In genomic region chr12:7677432-7677888, GRCh38 we compare ENCODE assay signal across 10 cellular contexts. TPM values are rescaled to one million over a fixed set of nuclear protein-coding genes. Genes with fewer than 3 reads are reported as not detected.
DNase-seq lines count a peak whose midpoint lies in the region; TF ChIP-seq lines count a peak whose summit lies in the region.
"Not testable (repeated sequence)": the region's sequence is repeated elsewhere in the genome, so short reads cannot be mapped to it uniquely, and the experiment has no call there.
"Had no signal": no experiment of that assay in that cellular context is flagged by ENCODE, and none has a peak within 500 bp of the region (broad histone marks: within the 10 kb centered on the region; RNA-seq: fewer than 3 reads in every experiment).

No MANE protein-coding gene starts in this region.

- H3K4me2 ChIP-seq in Loucy (ENCODE audit: low read depth, low read length, poor library complexity, severe bottlenecking) = peak overlapping the region; percentile 14

- H3K4me1 ChIP-seq in Loucy (ENCODE audit: insufficient read depth, low read length, poor library complexity, severe bottlenecking) = peaks cover 33% of the 10 kb centered on the region

- H3K9me3 ChIP-seq in Loucy (ENCODE audit: insufficient read depth, low read depth, low read length) = not testable (repeated sequence)

- not testable (repeated sequence) for H3K9me3 Mint-ChIP-seq in activated T-cell treated with anti-CD3 and anti-CD28 coated beads, Interleukin-2, amount 50 U/mL, for 24 hours; endothelial cell (ENCODE audit: unreplicated experiment)

- H3K27me3 Mint-ChIP-seq in activated T-cell treated with anti-CD3 and anti-CD28 coated beads, Interleukin-2, amount 50 U/mL, for 24 hours = peaks cover 22% of the 10 kb centered on the region
- not testable (repeated sequence) for H3K27me3 Mint-ChIP-seq in endothelial cell (ENCODE audit: unreplicated experiment)

- not testable (repeated sequence) for H3K27me3 ChIP-seq in Loucy (ENCODE audit: insufficient read depth, low read length, poor library complexity, severe bottlenecking)

- not testable (repeated sequence) for H3K9ac ChIP-seq in Loucy (ENCODE audit: low read depth, low read length, poor library complexity, severe bottlenecking)

- not testable (repeated sequence) for H3K36me3 Mint-ChIP-seq in activated T-cell treated with anti-CD3 and anti-CD28 coated beads, Interleukin-2, amount 50 U/mL, for 24 hours (ENCODE audit: low read depth); endothelial cell (ENCODE audit: low read depth, unreplicated experiment)

- H3K4me3 Mint-ChIP-seq in activated T-cell treated with anti-CD3 and anti-CD28 coated beads, Interleukin-2, amount 50 U/mL, for 24 hours = peak overlapping the region; percentile 47
- not testable (repeated sequence) for H3K4me3 Mint-ChIP-seq in endothelial cell (ENCODE audit: unreplicated experiment)

- H4K20me1 ChIP-seq in Loucy (ENCODE audit: insufficient read depth, low read length, poor library complexity, severe bottlenecking) = not testable (repeated sequence)

- H3K4me3 ChIP-seq in Loucy (ENCODE audit: low read length, poor library complexity, severe bottlenecking) = peak overlapping the region; percentile 8
- H3K4me3 ChIP-seq in skeletal muscle cell (ENCODE audit: low read depth, low read length) = not testable (repeated sequence)

- peak overlapping the region; percentile 18 for H3K27ac Mint-ChIP-seq in activated T-cell treated with anti-CD3 and anti-CD28 coated beads, Interleukin-2, amount 50 U/mL, for 24 hours
- peak overlapping the region; percentile 67 for H3K27ac Mint-ChIP-seq in endothelial cell (ENCODE audit: unreplicated experiment)

- H2AFZ ChIP-seq in Loucy (ENCODE audit: low read length) = peak overlapping the region; percentile 9; the same call in 1 of the 2 replicates

- H3K36me3 ChIP-seq in Loucy (ENCODE audit: insufficient read depth, low read length) = not testable (repeated sequence)

- not testable (repeated sequence) for H3F3A ChIP-seq in Loucy (ENCODE audit: low read depth)

- DNase-seq in Ammon's horn (ENCODE audit: low spot score) (peak; percentile 60), OCI-M2 (lab: John Stamatoyannopoulos, UW; ENCODE audit: unreplicated experiment) (peak; percentile 80), endothelial cell (ENCODE audit: low spot score) (peak; percentile 23), kidney tubule cell (ENCODE audit: low spot score) (peak; percentile 5), skeletal muscle cell (ENCODE audit: low read depth) (peak; percentile 1)
- DNase-seq in activated T-cell treated with anti-CD3 and anti-CD28 coated beads, Interleukin-2, amount 50 U/mL, for 24 hours = peak; percentile 29

- peak; percentile 42; the same call in 2 of the 3 replicates for TF ChIP-seq CTCF in GM12872 (IDR thresholded peaks at IDR 0.05; ENCODE audit: insufficient read depth, low read depth, low read length)
- peak; percentile 71 for TF ChIP-seq CTCF in Loucy (conservative IDR thresholded peaks at IDR 0.05; ENCODE audit: low read length)
- not testable (repeated sequence) for TF ChIP-seq CTCF in endothelial cell (IDR thresholded peaks at IDR 0.05; ENCODE audit: unreplicated experiment)

- not testable (repeated sequence) for H3K9me2 ChIP-seq in Loucy (replicated peaks; ENCODE audit: low read depth, low read length)

- H3K4me1 Mint-ChIP-seq in activated T-cell treated with anti-CD3 and anti-CD28 coated beads, Interleukin-2, amount 50 U/mL, for 24 hours (ENCODE audit: low read depth) = not testable (repeated sequence)
- H3K4me1 Mint-ChIP-seq in endothelial cell (ENCODE audit: unreplicated experiment) = peaks cover 40% of the 10 kb centered on the region

- H3K79me2 ChIP-seq in Loucy (ENCODE audit: insufficient read depth, low read length) = not testable (repeated sequence)

RNA-seq across cellular contexts. Expression of gene APOBEC1, which starts 11.8 kb away (rescaled TPM):
- not detected for total RNA-seq in endothelial cell (ENCODE audit: unreplicated experiment)
- total RNA-seq: activated T-helper 1 cell treated with anti-CD3 and anti-CD28 coated beads, Interleukin-12 subunit alpha, Interleukin-12 subunit beta, Interleukin-2, Interleukin-4 antibody, amounts not matched to agents 30 ng/mL and 10 ng/mL and 1 ng/mL, durations not matched to agents 14 hours and 24 hours and 36 hours; SJCRH30 had no signal

RNA-seq across cellular contexts. Expression of gene GDF3, which starts 18.1 kb away (rescaled TPM):
- 77.7 TPM for total RNA-seq in endothelial cell (ENCODE audit: unreplicated experiment)
- total RNA-seq: activated T-helper 1 cell treated with anti-CD3 and anti-CD28 coated beads, Interleukin-12 subunit alpha, Interleukin-12 subunit beta, Interleukin-2, Interleukin-4 antibody, amounts not matched to agents 30 ng/mL and 10 ng/mL and 1 ng/mL, durations not matched to agents 14 hours and 24 hours and 36 hours; SJCRH30 had no signal

RNA-seq across cellular contexts. Expression of gene DPPA3, which starts 33.8 kb away (rescaled TPM):
- 0.26 TPM for total RNA-seq in endothelial cell (ENCODE audit: unreplicated experiment)
- total RNA-seq: activated T-helper 1 cell treated with anti-CD3 and anti-CD28 coated beads, Interleukin-12 subunit alpha, Interleukin-12 subunit beta, Interleukin-2, Interleukin-4 antibody, amounts not matched to agents 30 ng/mL and 10 ng/mL and 1 ng/mL, durations not matched to agents 14 hours and 24 hours and 36 hours; SJCRH30 had no signal

Comparison
In these comparisons a context has a peak if more than half of its experiments do, and no peak if none do; other contexts are left out.
1. DNase-seq: peak in every context shown above with its lines; median percentile 80 in OCI-M2; 60 in Ammon's horn; 29 in activated T-cell treated with anti-CD3 and anti-CD28 coated beads, Interleukin-2, amount 50 U/mL, for 24 hours; 23 in endothelial cell; 5 in kidney tubule cell; 1 in skeletal muscle cell.